Comparison of ENCODE assay signal across 1 cellular context in the genomic region with DNA sequence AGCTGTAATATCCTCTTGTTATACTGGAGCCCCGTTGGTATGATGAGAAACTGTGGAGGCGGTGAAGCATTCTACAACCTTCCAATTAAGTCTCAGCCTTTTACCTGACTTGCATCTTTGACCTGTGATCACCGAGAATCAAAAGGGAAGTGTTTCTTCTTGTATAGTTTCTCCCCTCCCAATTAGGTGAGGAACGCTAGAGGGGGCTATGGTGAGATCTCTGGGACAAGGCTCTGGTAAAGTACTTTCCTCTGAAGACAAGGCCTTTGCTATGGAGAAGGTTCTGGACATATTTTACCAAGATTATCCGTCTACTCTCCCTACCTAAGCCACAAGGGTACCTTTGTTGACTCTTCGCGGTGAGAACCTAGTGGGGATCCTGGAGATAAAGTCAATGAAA.
TF ChIP-seq lines count a peak whose summit lies in the region.

No MANE protein-coding gene starts in this region.

TF ChIP-seq in H1, 55 proteins besides CTCF, POLR2A, EP300 and RAD21 (continued from another document):
- TF ChIP-seq HDAC2 (IDR thresholded peaks at IDR 0.05; ENCODE audit: borderline replicate concordance in 1 of 2, low read depth in 2 of 2, low read length in 2 of 2), result no peak
- no peak for TF ChIP-seq ASH2L (IDR thresholded peaks at IDR 0.05; ENCODE audit: low read length)
- no peak for TF ChIP-seq SP2 (IDR thresholded peaks at IDR 0.05; ENCODE audit: low read length)
- no peak for TF ChIP-seq SIN3A (conservative IDR thresholded peaks at IDR 0.05 in 1 of 2, IDR thresholded peaks at IDR 0.05 in 1 of 2; ENCODE audit: low read depth in 1 of 2, low read length in 2 of 2)
- TF ChIP-seq SUZ12 (IDR thresholded peaks at IDR 0.05; ENCODE audit: low read length), result no peak
